In genomic region chr1:110235181-110235838, GRCh38 we compare ENCODE assay signal across 11 cellular contexts. TPM values are rescaled to one million over a fixed set of nuclear protein-coding genes. Genes with fewer than 3 reads are reported as not detected.
DNase-seq lines count a peak whose midpoint lies in the region; ATAC-seq, FAIRE-seq and TF ChIP-seq lines count a peak whose summit lies in the region.
"Had no signal": no experiment of that assay in that cellular context is flagged by ENCODE, and none has a peak within 500 bp of the region (broad histone marks: within the 10 kb centered on the region; RNA-seq: fewer than 3 reads in every experiment).

No MANE protein-coding gene starts in this region.

- peak overlapping the region; percentile 73 for H3K27ac Mint-ChIP-seq in astrocyte (ENCODE audit: unreplicated experiment)
- peak overlapping the region in 4 of 6 donors; percentile 53 to 77 (median 63) for H3K27ac Mint-ChIP-seq in naive B cell
- H3K27ac Mint-ChIP-seq in CD8-positive, alpha-beta memory T cell = no peak overlapping the region

- POLR2A ChIA-PET in HEK293 (lab: Yijun Ruan, JAX) = no interaction called here
- POLR2A ChIA-PET in CD8-positive, alpha-beta memory T cell (lab: Charles Lee) = no interaction called here

- no peaks in the 10 kb centered on the region for H4K20me1 ChIP-seq in astrocyte (ENCODE audit: insufficient read depth, low read length)

- CTCF ChIA-PET in HEK293 (lab: Yijun Ruan, JAX) = no interaction called here
- CTCF ChIA-PET in CD8-positive, alpha-beta memory T cell (lab: Charles Lee) = interaction anchor here (1.0 kb wide), 1 partner anchor 77 kb away, joined by 3 read pairs; no protein-coding TSS in a partner anchor

- H3K4me3 Mint-ChIP-seq in astrocyte (ENCODE audit: unreplicated experiment) (peak overlapping the region; percentile 27), naive B cell (peak overlapping the region in 1 of 8 donors; percentile 9)
- no peak overlapping the region for H3K4me3 Mint-ChIP-seq in CD8-positive, alpha-beta memory T cell
- H3K4me3 Mint-ChIP-seq: WTC11 had no signal

- peaks cover 5% of the 10 kb centered on the region for H3K9me3 Mint-ChIP-seq in astrocyte (ENCODE audit: unreplicated experiment)
- no peaks in the 10 kb centered on the region for H3K9me3 Mint-ChIP-seq in naive B cell
- H3K9me3 Mint-ChIP-seq in CD8-positive, alpha-beta memory T cell = no peaks in the 10 kb centered on the region

- peaks cover 2% of the 10 kb centered on the region for H3K36me3 Mint-ChIP-seq in astrocyte (ENCODE audit: low read depth, unreplicated experiment)
- H3K36me3 Mint-ChIP-seq in naive B cell = no peaks in the 10 kb centered on the region
- H3K36me3 Mint-ChIP-seq in CD8-positive, alpha-beta memory T cell = peaks cover 3 to 8% (median 7%) of the 10 kb centered on the region in 3 donors

- peaks cover 0 to 53% of the 10 kb centered on the region in 2 experiments; a peak in 1 of 3 replicates for H3K36me3 ChIP-seq in HEK293 (ENCODE audit: control insufficient read depth in 2 of 2, insufficient read depth in 1 of 2, low read length in 2 of 2)
- no peaks in the 10 kb centered on the region for H3K36me3 ChIP-seq in astrocyte (ENCODE audit: insufficient read depth, low read length)
- no peaks in the 10 kb centered on the region for H3K36me3 ChIP-seq in CD8-positive, alpha-beta memory T cell (ENCODE audit: insufficient read depth, low read length)
- H3K36me3 ChIP-seq: adrenal gland had no signal

- peak overlapping the region; percentile 95 for H3K27ac ChIP-seq in C4-2B
- no peak overlapping the region for H3K27ac ChIP-seq in HEK293 (ENCODE audit: extremely low read depth, low read depth, low read length)
- peak overlapping the region; percentile 55 for H3K27ac ChIP-seq in astrocyte (ENCODE audit: low read depth, low read length)
- no peak overlapping the region for H3K27ac ChIP-seq in CD8-positive, alpha-beta memory T cell (ENCODE audit: low read depth, low read length)

- ATAC-seq in naive B cell (ENCODE audit: low read depth in 2 of 2) (no peak), HG02610 (IDR thresholded peaks at IDR 0.05; ENCODE audit: unreplicated experiment) (no peak)
- ATAC-seq: WTC11 had no signal

- H3K4me1 Mint-ChIP-seq in astrocyte (ENCODE audit: low read depth, unreplicated experiment) (peaks cover 30% of the 10 kb centered on the region), naive B cell (peaks cover 5 to 21% (median 7%) of the 10 kb centered on the region in 3 donors)
- no peaks in the 10 kb centered on the region for H3K4me1 Mint-ChIP-seq in CD8-positive, alpha-beta memory T cell

- TF ChIP-seq CTCF in C4-2B (conservative IDR thresholded peaks at IDR 0.05) (no peak), HEK293 (tag by site-specific recombination; IDR thresholded peaks at IDR 0.05) (no peak), astrocyte (IDR thresholded peaks at IDR 0.05; ENCODE audit: insufficient read depth, low read depth, low read length) (no peak)

- H3K4me2 ChIP-seq in astrocyte (ENCODE audit: low read length) = peak overlapping the region; percentile 43

- no peaks in the 10 kb centered on the region for H3K79me2 ChIP-seq in astrocyte (ENCODE audit: insufficient read depth, low read length)

- H3K27me3 ChIP-seq in astrocyte (ENCODE audit: insufficient read depth, low read length) = no peaks in the 10 kb centered on the region
- no peaks in the 10 kb centered on the region for H3K27me3 ChIP-seq in CD8-positive, alpha-beta memory T cell (ENCODE audit: insufficient read depth, low read length, poor library complexity, severe bottlenecking)
- H3K27me3 ChIP-seq: adrenal gland had no signal

- no peaks in the 10 kb centered on the region for H3K9me3 ChIP-seq in HEK293 (ENCODE audit: control insufficient read depth, insufficient read depth, low read depth, low read length)
- peaks cover 6% of the 10 kb centered on the region for H3K9me3 ChIP-seq in astrocyte (ENCODE audit: insufficient read depth, low read depth, low read length)
- no peaks in the 10 kb centered on the region for H3K9me3 ChIP-seq in CD8-positive, alpha-beta memory T cell (ENCODE audit: low read length)
- H3K9me3 ChIP-seq: adrenal gland had no signal

- peaks cover 2% of the 10 kb centered on the region; the same call in 1 of the 2 replicates for H3K4me1 ChIP-seq in HEK293 (ENCODE audit: control insufficient read depth, insufficient read depth, low read length)
- peaks cover 30% of the 10 kb centered on the region for H3K4me1 ChIP-seq in astrocyte (ENCODE audit: insufficient read depth, low read length)
- no peaks in the 10 kb centered on the region for H3K4me1 ChIP-seq in CD8-positive, alpha-beta memory T cell (ENCODE audit: insufficient read depth, low read length)

- FAIRE-seq in astrocyte (lab: Jason Lieb, UNC) = no peak
- FAIRE-seq: urothelium cell line had no signal

- H3K4me3 ChIP-seq in HEK293 (ENCODE audit: low read depth, low read length) (no peak overlapping the region), astrocyte (ENCODE audit: insufficient read depth, low read depth, low read length) (no peak overlapping the region)
- H3K4me3 ChIP-seq in CD8-positive, alpha-beta memory T cell (ENCODE audit: low read length) = no peak overlapping the region
- H3K4me3 ChIP-seq: adrenal gland had no signal

- DNase-seq in astrocyte (ENCODE audit: low read depth) (no peak), naive B cell (no peak), HK-2 (ENCODE audit: unreplicated experiment) (no peak)
- no peak for DNase-seq in CD8-positive, alpha-beta memory T cell
- DNase-seq in activated CD8-positive, alpha-beta memory T cell treated with anti-CD3 and anti-CD28 coated beads for 24 hours = no peak

- H3K27me3 Mint-ChIP-seq in astrocyte (ENCODE audit: low read depth, unreplicated experiment) = peaks cover 27% of the 10 kb centered on the region
- H3K27me3 Mint-ChIP-seq in naive B cell = no peaks in the 10 kb centered on the region
- peaks cover 0 to 2% of the 10 kb centered on the region in 2 donors for H3K27me3 Mint-ChIP-seq in CD8-positive, alpha-beta memory T cell

- peak overlapping the region; percentile 46 for H2AFZ ChIP-seq in astrocyte (ENCODE audit: low read depth, low read length)

- H3K9ac ChIP-seq in astrocyte (ENCODE audit: low read length) = peak overlapping the region; percentile 50

TF ChIP-seq in HEK293, 187 proteins besides CTCF, POLR2A, EP300 and RAD21:
- TF ChIP-seq IKZF3 (tag by site-specific recombination; IDR thresholded peaks at IDR 0.05) = 0 out of 2 replicates have a peak, but pooled peaks have one; percentile 21
- peak; percentile 59; the same call in 1 of the 2 replicates for TF ChIP-seq GLIS1 (tag by site-specific recombination; IDR thresholded peaks at IDR 0.05)
- peak; percentile 51 for TF ChIP-seq FEZF1 (tag by site-specific recombination; IDR thresholded peaks at IDR 0.05)
- TF ChIP-seq ZNF555 (tag by site-specific recombination; conservative IDR thresholded peaks at IDR 0.05) = no peak
- no peak for TF ChIP-seq ZNF654 (tag by site-specific recombination; IDR thresholded peaks at IDR 0.05; ENCODE audit: low read depth)
- TF ChIP-seq ZXDB (tag by site-specific recombination; IDR thresholded peaks at IDR 0.05) = no peak
- TF ChIP-seq ZNF398 (tag by site-specific recombination; IDR thresholded peaks at IDR 0.05) = no peak
- no peak for TF ChIP-seq ZNF335 (tag by site-specific recombination; conservative IDR thresholded peaks at IDR 0.05)
- TF ChIP-seq ZNF132 (tag by site-specific recombination; IDR thresholded peaks at IDR 0.05; ENCODE audit: borderline replicate concordance) = no peak
- peak; percentile 72 for TF ChIP-seq ZBTB48 (tag by site-specific recombination; IDR thresholded peaks at IDR 0.05)

RNA-seq across cellular contexts. Expression of gene KCNC4, which starts 25.2 kb away (rescaled TPM):
- total RNA-seq in astrocyte = 2.6 and 3.1 TPM in 2 replicates
- 1 to 10 TPM; 1.1 to 2.4 (median 1.3) TPM for polyA plus RNA-seq in naive B cell (ENCODE audit: low read depth in 6 of 6)
- total RNA-seq in CD8-positive, alpha-beta memory T cell = 1 to 10 TPM; 6.4 to 8.4 TPM
- 2.0 TPM for polyA plus RNA-seq in CD8-positive, alpha-beta memory T cell

Comparison
In these comparisons a context has a peak if more than half of its experiments do, and no peak if none do; other contexts are left out.
1. H3K27ac ChIP-seq: peak in C4-2B (single experiment) and astrocyte (single experiment); none in HEK293 (single experiment) and CD8-positive, alpha-beta memory T cell (single experiment).
2. H3K27ac Mint-ChIP-seq: peak in astrocyte (single experiment) and naive B cell (4 of 6); none in CD8-positive, alpha-beta memory T cell (0 of 8).